Comparison of ENCODE assay signal across 14 cellular contexts in genomic region chr18:12777543-12777942, GRCh38.
DNase-seq lines count a peak whose midpoint lies in the region; ATAC-seq, FAIRE-seq and TF ChIP-seq lines count a peak whose summit lies in the region.
"Had no signal": no experiment of that assay in that cellular context is flagged by ENCODE, and none has a peak within 500 bp of the region (broad histone marks: within the 10 kb centered on the region; RNA-seq: fewer than 3 reads in every experiment).

No MANE protein-coding gene starts in this region.

- peak overlapping the region; percentile 70 to 84 for H3K4me2 ChIP-seq in H1 (ENCODE audit: insufficient read depth in 1 of 2, low read depth in 2 of 2, low read length in 2 of 2)
- peak overlapping the region; percentile 57 for H3K4me2 ChIP-seq in mesenchymal stem cell (ENCODE audit: low read length, poor library complexity, severe bottlenecking)

- no peak for TF ChIP-seq EP300 in H1 (IDR thresholded peaks at IDR 0.05; ENCODE audit: borderline replicate concordance in 1 of 2, low read depth in 2 of 2, low read length in 2 of 2)

- H2BK5ac ChIP-seq in H1 (ENCODE audit: low read depth, low read length) (no peak overlapping the region), mesenchymal stem cell (ENCODE audit: low read depth, low read length, poor library complexity, severe bottlenecking) (no peak overlapping the region)

- H2BK15ac ChIP-seq in H1 (ENCODE audit: low read length) (no peak overlapping the region), mesenchymal stem cell (ENCODE audit: low read depth, poor library complexity, severe bottlenecking) (no peak overlapping the region)

- TF ChIP-seq POLR2A in H1 (IDR thresholded peaks at IDR 0.05; ENCODE audit: control extremely low read depth in 1 of 2, low read depth in 2 of 2, low read length in 2 of 2) = no peak

- no peaks in the 10 kb centered on the region for H3K79me1 ChIP-seq in H1 (ENCODE audit: low read depth, low read length)
- H3K79me1 ChIP-seq in mesenchymal stem cell (replicated peaks; ENCODE audit: low read length, poor library complexity, severe bottlenecking) = no peaks in the 10 kb centered on the region

- H2AK5ac ChIP-seq in H1 (ENCODE audit: low read depth, low read length) (no peak overlapping the region), mesenchymal stem cell (ENCODE audit: low read length, severe bottlenecking) (no peak overlapping the region)

- H3K4me1 ChIP-seq in ACC112 (ENCODE audit: control insufficient read depth, insufficient read depth, low read length, unreplicated experiment) = no peaks in the 10 kb centered on the region
- H3K4me1 ChIP-seq in H1 (replicated peaks in 1 of 4; ENCODE audit: control insufficient read depth in 3 of 4, insufficient read depth in 4 of 4, low read length in 3 of 4) = no peaks in the 10 kb centered on the region
- H3K4me1 ChIP-seq in mesenchymal stem cell (ENCODE audit: control insufficient read depth, insufficient read depth, low read depth, low read length) = peaks cover 4% of the 10 kb centered on the region
- H3K4me1 ChIP-seq in kidney (ENCODE audit: control insufficient read depth in 1 of 2, insufficient read depth in 1 of 2, low read depth in 1 of 2, low read length in 2 of 2) = no peaks in the 10 kb centered on the region

- no peak overlapping the region for H4K91ac ChIP-seq in H1 (replicated peaks; ENCODE audit: insufficient read length, low read length)
- H4K91ac ChIP-seq in mesenchymal stem cell (ENCODE audit: low read length) = no peak overlapping the region

- H4K8ac ChIP-seq in H1 (ENCODE audit: extremely low read depth, insufficient read depth, low read length) (peak overlapping the region; percentile 87; the same call in 1 of the 2 replicates), mesenchymal stem cell (ENCODE audit: low read length) (no peak overlapping the region)

- H2BK120ac ChIP-seq in H1 (replicated peaks; ENCODE audit: low read depth, low read length) (no peak overlapping the region), mesenchymal stem cell (ENCODE audit: low read depth, low read length) (no peak overlapping the region)

- H3K36me3 ChIP-seq in ACC112 (ENCODE audit: insufficient read depth, low read length) (no peaks in the 10 kb centered on the region), H1 (ENCODE audit: control insufficient read depth in 2 of 4, insufficient read depth in 4 of 4, low read length in 3 of 4) (no peaks in the 10 kb centered on the region), mesenchymal stem cell (ENCODE audit: control insufficient read depth in 1 of 2, insufficient read depth in 2 of 2, low read depth in 1 of 2, low read length in 2 of 2) (no peaks in the 10 kb centered on the region), kidney (ENCODE audit: control insufficient read depth in 1 of 2, insufficient read depth in 2 of 2, low read length in 2 of 2) (no peaks in the 10 kb centered on the region)

- no peak overlapping the region for H3K4me3 Mint-ChIP-seq in stimulated activated effector memory CD8-positive, alpha-beta T cell treated with anti-CD3 and anti-CD28 coated beads, Interleukin-12 subunit alpha, Interleukin-12 subunit beta, amount 100 ng/mL, for 72 hours
- H3K4me3 Mint-ChIP-seq: brain; natural killer cell treated with Interleukin-12 subunit alpha and Interleukin-12 subunit beta and Interleukin-15 and Interleukin-18, amount 100 ng/mL, for 72 hours had no signal

- H3K36me3 Mint-ChIP-seq in stimulated activated effector memory CD8-positive, alpha-beta T cell treated with anti-CD3 and anti-CD28 coated beads, Interleukin-12 subunit alpha, Interleukin-12 subunit beta, amount 100 ng/mL, for 72 hours = peaks cover 8% of the 10 kb centered on the region
- H3K36me3 Mint-ChIP-seq: brain had no signal

- DNase-seq in H1 (ENCODE audit: low read depth in 1 of 2, low spot score in 2 of 2) = no peak
- DNase-seq in mesenchymal stem cell = peak; percentile 18
- no peak for DNase-seq in kidney
- no peak for DNase-seq in UCSD-AML1 (lab: John Stamatoyannopoulos, UW; ENCODE audit: unreplicated experiment)
- no peak for DNase-seq in stimulated activated effector memory CD8-positive, alpha-beta T cell treated with anti-CD3 and anti-CD28 coated beads, Interleukin-12 subunit alpha, Interleukin-12 subunit beta, amount 100 ng/mL, for 72 hours (ENCODE audit: low spot score in 2 of 2)
- DNase-seq: CD4-positive, alpha-beta T cell; NCI-H345; RPMI8226; stimulated activated CD4-positive, alpha-beta T cell treated with anti-CD3 and anti-CD28 coated beads, Interleukin-12 subunit alpha, Interleukin-12 subunit beta, amount 100 ng/mL, for 4 hours had no signal

- H3K18ac ChIP-seq in H1 (ENCODE audit: extremely low read depth, low read length) (no peak overlapping the region; the same call in none of the 2 replicates), mesenchymal stem cell (ENCODE audit: low read depth in 1 of 2, low read length in 2 of 2) (peak overlapping the region in 1 of 2 experiments; percentile 61)

- TF ChIP-seq RAD21 in H1 (IDR thresholded peaks at IDR 0.05 in 1 of 2, conservative IDR thresholded peaks at IDR 0.05 in 1 of 2; ENCODE audit: low read depth in 2 of 2, low read length in 2 of 2) = no peak

- H3K9ac ChIP-seq in H1 (replicated peaks in 1 of 4; ENCODE audit: extremely low read depth in 1 of 4, low read depth in 3 of 4, low read length in 3 of 4) (peak overlapping the region in 1 of 4 experiments; percentile 16; a peak in 2 of 7 replicates), mesenchymal stem cell (ENCODE audit: low read length) (no peak overlapping the region), kidney (ENCODE audit: low read length in 2 of 2) (no peak overlapping the region)

- no peak overlapping the region for H2BK12ac ChIP-seq in H1 (ENCODE audit: low read depth, low read length)
- H2BK12ac ChIP-seq in mesenchymal stem cell (ENCODE audit: low read length in 2 of 2) = no peak overlapping the region

- H3K23me2 ChIP-seq in H1 (ENCODE audit: low read depth, low read length) = peaks cover 2% of the 10 kb centered on the region; the same call in 1 of the 2 replicates

- H3K56ac ChIP-seq in H1 (replicated peaks; ENCODE audit: insufficient read length, low read depth, low read length) = no peak overlapping the region

- FAIRE-seq in H1 (lab: Jason Lieb, UNC) (no peak), kidney (lab: Jason Lieb, UNC) (no peak)

- H3K4me1 Mint-ChIP-seq in stimulated activated effector memory CD8-positive, alpha-beta T cell treated with anti-CD3 and anti-CD28 coated beads, Interleukin-12 subunit alpha, Interleukin-12 subunit beta, amount 100 ng/mL, for 72 hours = peaks cover 18% of the 10 kb centered on the region
- H3K4me1 Mint-ChIP-seq: brain had no signal

- H2AFZ ChIP-seq in ACC112 (ENCODE audit: low read length, unreplicated experiment) (peak overlapping the region; percentile 14), H1 (ENCODE audit: low read length) (no peak overlapping the region; the same call in 1 of the 2 replicates), mesenchymal stem cell (ENCODE audit: low read depth, low read length) (no peak overlapping the region)

- H2BK20ac ChIP-seq in H1 (ENCODE audit: low read length) = no peak overlapping the region

- no peak for ATAC-seq in HG02870 (IDR thresholded peaks at IDR 0.05; ENCODE audit: unreplicated experiment)
- no peak for ATAC-seq in stimulated activated effector memory CD8-positive, alpha-beta T cell treated with anti-CD3 and anti-CD28 coated beads, Interleukin-12 subunit alpha, Interleukin-12 subunit beta, amount 100 ng/mL, for 72 hours
- ATAC-seq: natural killer cell treated with Interleukin-12 subunit alpha and Interleukin-12 subunit beta and Interleukin-15 and Interleukin-18, amount 100 ng/mL, for 72 hours had no signal

- H3K27ac ChIP-seq in ACC112 (ENCODE audit: low read depth, low read length) (no peak overlapping the region), H1 (ENCODE audit: low read depth, low read length) (no peak overlapping the region), mesenchymal stem cell (ENCODE audit: low read length, poor library complexity, severe bottlenecking) (no peak overlapping the region), kidney (ENCODE audit: low read depth in 2 of 2, low read length in 2 of 2) (no peak overlapping the region)

- POLR2A ChIA-PET in H1 (lab: Charles Lee; ENCODE audit: partially characterized antibody) = interaction anchor here (1.9 to 2.4 kb wide), 3 partner anchors 11 to 170 kb away, joined by 4 to 14 read pairs (median 5); partner anchors contain the start of gene SEH1L

- H3K27ac Mint-ChIP-seq in stimulated activated effector memory CD8-positive, alpha-beta T cell treated with anti-CD3 and anti-CD28 coated beads, Interleukin-12 subunit alpha, Interleukin-12 subunit beta, amount 100 ng/mL, for 72 hours = no peak overlapping the region
- H3K27ac Mint-ChIP-seq: brain; CD4-positive, alpha-beta T cell had no signal

- H3K27me3 ChIP-seq in ACC112 (ENCODE audit: insufficient read depth, low read length) = no peaks in the 10 kb centered on the region
- peaks cover 0 to 28% (median 15%) of the 10 kb centered on the region in 4 experiments; a peak in 5 of 7 replicates for H3K27me3 ChIP-seq in H1 (replicated peaks in 1 of 4; ENCODE audit: control insufficient read depth in 3 of 4, extremely low read depth in 1 of 4, insufficient read depth in 3 of 4, low read length in 3 of 4)
- H3K27me3 ChIP-seq in mesenchymal stem cell (ENCODE audit: control insufficient read depth in 1 of 2, insufficient read depth in 1 of 2, low read length in 2 of 2) = no peaks in the 10 kb centered on the region

- H3K4ac ChIP-seq in H1 (replicated peaks; ENCODE audit: insufficient read length, low read depth, low read length) (no peak overlapping the region), mesenchymal stem cell (ENCODE audit: low read depth in 1 of 2, low read length in 2 of 2) (no peak overlapping the region)

- 32% methylated on average over 35 of the region's 36 CpGs; no CpG with 5 or more reads in 1 of the 2 experiments for WGBS in H1 (ENCODE audit: extremely low coverage in 1 of 2, insufficient coverage in 1 of 2, insufficient read length in 1 of 2, insufficient replicate concordance in 2 of 2, low coverage in 1 of 2, low lambda C conversion rate in 2 of 2, missing lambda C conversion rate in 1 of 2), 2 experiments
- WGBS in mesenchymal stem cell = 72% methylated on average over 36 of the region's 36 CpGs

- TF ChIP-seq CTCF in H1 (IDR thresholded peaks at IDR 0.05; ENCODE audit: control extremely low read depth in 1 of 3, insufficient read depth in 1 of 3, low read depth in 1 of 3, low read length in 3 of 3) (no peak), kidney (IDR thresholded peaks at IDR 0.05; ENCODE audit: borderline replicate concordance, extremely low read depth, insufficient read depth) (no peak)

- H3K14ac ChIP-seq in H1 (ENCODE audit: insufficient read length) = no peak overlapping the region
- no peak overlapping the region for H3K14ac ChIP-seq in mesenchymal stem cell (ENCODE audit: low read length in 2 of 2)

- CTCF ChIA-PET in H1 (lab: Charles Lee; ENCODE audit: partially characterized antibody) = interaction anchor here (1.3 to 2.8 kb wide), 4 partner anchors 10 to 156 kb away, joined by 3 to 18 read pairs (median 9); no protein-coding TSS in a partner anchor

- H4K20me1 ChIP-seq in H1 (replicated peaks in 1 of 2; ENCODE audit: control insufficient read depth in 1 of 2, insufficient read depth in 2 of 2, low read length in 2 of 2) = peaks cover 0 to 2% of the 10 kb centered on the region in 2 experiments

- H3K79me2 ChIP-seq in ACC112 (ENCODE audit: control insufficient read depth, insufficient read depth, low read length, unreplicated experiment) (no peaks in the 10 kb centered on the region), H1 (ENCODE audit: control insufficient read depth in 1 of 2, insufficient read depth in 2 of 2, low read length in 2 of 2) (no peaks in the 10 kb centered on the region)

- H4K5ac ChIP-seq in H1 (ENCODE audit: insufficient read length, low read depth, low read length) = no peak overlapping the region

- H3K9me3 ChIP-seq in H1 (ENCODE audit: insufficient read depth in 2 of 2, low read depth in 1 of 2, low read length in 1 of 2) (no peaks in the 10 kb centered on the region; a peak in 1 of 4 replicates), mesenchymal stem cell (ENCODE audit: control insufficient read depth, low read length) (no peaks in the 10 kb centered on the region), kidney (ENCODE audit: control insufficient read depth in 1 of 2, low read length in 2 of 2) (no peaks in the 10 kb centered on the region)

- H3K4me3 ChIP-seq in ACC112 (ENCODE audit: low read depth, low read length) (peak overlapping the region; percentile 68), GM08714 (ENCODE audit: low read length) (peak overlapping the region; percentile 32; the same call in 1 of the 2 replicates), H1 (ENCODE audit: extremely low read depth in 1 of 4, insufficient read depth in 2 of 4, low read depth in 3 of 4, low read length in 4 of 4) (peak overlapping the region; percentile 31 to 63 (median 44)), mesenchymal stem cell (ENCODE audit: insufficient read depth in 1 of 2, low read depth in 1 of 2, low read length in 2 of 2) (peak overlapping the region in 1 of 2 experiments; percentile 51), kidney (ENCODE audit: low read length in 2 of 2) (no peak overlapping the region)

- no peaks in the 10 kb centered on the region for H3K9me3 Mint-ChIP-seq in stimulated activated effector memory CD8-positive, alpha-beta T cell treated with anti-CD3 and anti-CD28 coated beads, Interleukin-12 subunit alpha, Interleukin-12 subunit beta, amount 100 ng/mL, for 72 hours
- H3K9me3 Mint-ChIP-seq: CD4-positive, alpha-beta T cell had no signal

- intact Hi-C loops in kidney (cut with DNase I) = no loop called here

- H3K23ac ChIP-seq in H1 (ENCODE audit: insufficient read length) (no peak overlapping the region), mesenchymal stem cell (ENCODE audit: low read length in 2 of 2) (no peak overlapping the region)

Comparison
In these comparisons a context has a peak if more than half of its experiments do, and no peak if none do; other contexts are left out.
1. H3K4me3 ChIP-seq: peak in ACC112 (single experiment), GM08714 (single experiment) and H1 (4 of 4); none in kidney (0 of 2).